22 cellular contexts compared by ENCODE assay signal in genomic region chr2:84717302-84717701, GRCh38.
"Had no signal": no experiment of that assay in that cellular context is flagged by ENCODE, and none has a peak within 500 bp of the region (broad histone marks: within the 10 kb centered on the region; RNA-seq: fewer than 3 reads in every experiment).

No MANE protein-coding gene starts in this region.

- H3K27ac Mint-ChIP-seq: activated CD4-positive, alpha-beta T cell treated with anti-CD3 and anti-CD28 coated beads, Interleukin-2, amount 10 ng/mL, durations not matched to agents 7 days and 5 days; activated CD8-positive, alpha-beta T cell treated with anti-CD3 and anti-CD28 coated beads for 36 hours; activated naive CD4-positive, alpha-beta T cell treated with anti-CD3 and anti-CD28 coated beads, Interleukin-2, amount 10 ng/mL, durations not matched to agents 7 days and 5 days; T-helper 1 cell treated with Interleukin-12 subunit alpha and Interleukin-12 subunit beta and Interleukin-4 antibody, amounts not matched to agents 30 μg/mL and 1 μg/mL, for 36 hours had no signal

- H3K4me1 ChIP-seq: adrenal gland, body of pancreas, right lobe of liver, tibial nerve had no signal

- H3K4me3 Mint-ChIP-seq: activated CD4-positive, alpha-beta T cell treated with anti-CD3 and anti-CD28 coated beads, Interleukin-2, amount 10 ng/mL, durations not matched to agents 7 days and 5 days; activated CD8-positive, alpha-beta T cell treated with anti-CD3 and anti-CD28 coated beads for 36 hours; activated naive CD4-positive, alpha-beta T cell treated with anti-CD3 and anti-CD28 coated beads, Interleukin-2, amount 10 ng/mL, durations not matched to agents 7 days and 5 days; activated T-cell treated with anti-CD3 and anti-CD28 coated beads, Interleukin-2, amount 50 U/mL, for 4 hours; T-helper 1 cell treated with Interleukin-12 subunit alpha and Interleukin-12 subunit beta and Interleukin-4 antibody, amounts not matched to agents 30 μg/mL and 1 μg/mL, for 36 hours had no signal

- H3K36me3 ChIP-seq: adrenal gland, left ventricle myocardium inferior, ovary, right lobe of liver, tibial nerve had no signal

- H3K27me3 ChIP-seq: adrenal gland, body of pancreas, ovary, right lobe of liver, tibial nerve had no signal

- H3K27ac ChIP-seq: adrenal gland, body of pancreas, epithelial cell of prostate, left ventricle myocardium inferior, ovary, right lobe of liver, tibial nerve had no signal

- H3K9me3 ChIP-seq: adrenal gland, body of pancreas, left ventricle myocardium inferior, ovary, right lobe of liver, tibial nerve had no signal

- H3K4me3 ChIP-seq: adrenal gland, body of pancreas, left ventricle myocardium inferior, lung, ovary, right lobe of liver, tibial nerve had no signal

- H3K9me3 Mint-ChIP-seq: activated CD8-positive, alpha-beta T cell treated with anti-CD3 and anti-CD28 coated beads for 36 hours; activated naive CD4-positive, alpha-beta T cell treated with anti-CD3 and anti-CD28 coated beads, Interleukin-2, amount 10 ng/mL, durations not matched to agents 7 days and 5 days had no signal

- DNase-seq: activated CD4-positive, alpha-beta T cell treated with anti-CD3 and anti-CD28 coated beads, Interleukin-2, amount 10 ng/mL, durations not matched to agents 7 days and 5 days; activated CD4-positive, CD25-positive, alpha-beta regulatory T cell treated with anti-CD3 and anti-CD28 coated beads, Interleukin-2, amount 50 U/mL, for 72 hours; activated CD8-positive, alpha-beta T cell treated with anti-CD3 and anti-CD28 coated beads for 36 hours; activated effector memory CD4-positive, alpha-beta T cell treated with Interleukin-2 at 50 U/mL for 16 hours; activated naive CD4-positive, alpha-beta T cell treated with anti-CD3 and anti-CD28 coated beads, Interleukin-2, amount 10 ng/mL, durations not matched to agents 7 days and 5 days; activated T-cell treated with anti-CD3 and anti-CD28 coated beads, Interleukin-2, amount 50 U/mL, for 4 hours; adrenal gland; aorta; body of pancreas; dermis blood vessel endothelial cell; effector CD4-positive, alpha-beta T cell; left ventricle myocardium inferior; ovary; right lobe of liver; stimulated activated CD4-positive, alpha-beta T cell treated with anti-CD3 and anti-CD28 coated beads, Interleukin-2, amount 100 ng/mL, for 48 hours; stimulated activated naive CD4-positive, alpha-beta T cell treated with Interleukin-2 at 50 U/mL for 16 hours; T1000 had no signal

- ATAC-seq: activated CD8-positive, alpha-beta T cell treated with anti-CD3 and anti-CD28 coated beads for 36 hours; activated T-cell treated with anti-CD3 and anti-CD28 coated beads, Interleukin-2, amount 50 U/mL, for 4 hours; body of pancreas; right lobe of liver had no signal

- H3K27me3 Mint-ChIP-seq: activated CD4-positive, alpha-beta T cell treated with anti-CD3 and anti-CD28 coated beads, Interleukin-2, amount 10 ng/mL, durations not matched to agents 7 days and 5 days; activated CD8-positive, alpha-beta T cell treated with anti-CD3 and anti-CD28 coated beads for 36 hours; activated naive CD4-positive, alpha-beta T cell treated with anti-CD3 and anti-CD28 coated beads, Interleukin-2, amount 10 ng/mL, durations not matched to agents 7 days and 5 days; progenitor cell of endocrine pancreas had no signal
